Comparison of ENCODE assay signal across 1 cellular context in genomic region chr19:30665449-30665848, GRCh38.
TF ChIP-seq lines count a peak whose summit lies in the region.

No MANE protein-coding gene starts in this region.

TF ChIP-seq in H1, 55 proteins besides CTCF, POLR2A, EP300 and RAD21 (continued from another document):
- no peak for TF ChIP-seq ATF2 (IDR thresholded peaks at IDR 0.05; ENCODE audit: low read length)
